7 cellular contexts compared by ENCODE assay signal in the genomic region with DNA sequence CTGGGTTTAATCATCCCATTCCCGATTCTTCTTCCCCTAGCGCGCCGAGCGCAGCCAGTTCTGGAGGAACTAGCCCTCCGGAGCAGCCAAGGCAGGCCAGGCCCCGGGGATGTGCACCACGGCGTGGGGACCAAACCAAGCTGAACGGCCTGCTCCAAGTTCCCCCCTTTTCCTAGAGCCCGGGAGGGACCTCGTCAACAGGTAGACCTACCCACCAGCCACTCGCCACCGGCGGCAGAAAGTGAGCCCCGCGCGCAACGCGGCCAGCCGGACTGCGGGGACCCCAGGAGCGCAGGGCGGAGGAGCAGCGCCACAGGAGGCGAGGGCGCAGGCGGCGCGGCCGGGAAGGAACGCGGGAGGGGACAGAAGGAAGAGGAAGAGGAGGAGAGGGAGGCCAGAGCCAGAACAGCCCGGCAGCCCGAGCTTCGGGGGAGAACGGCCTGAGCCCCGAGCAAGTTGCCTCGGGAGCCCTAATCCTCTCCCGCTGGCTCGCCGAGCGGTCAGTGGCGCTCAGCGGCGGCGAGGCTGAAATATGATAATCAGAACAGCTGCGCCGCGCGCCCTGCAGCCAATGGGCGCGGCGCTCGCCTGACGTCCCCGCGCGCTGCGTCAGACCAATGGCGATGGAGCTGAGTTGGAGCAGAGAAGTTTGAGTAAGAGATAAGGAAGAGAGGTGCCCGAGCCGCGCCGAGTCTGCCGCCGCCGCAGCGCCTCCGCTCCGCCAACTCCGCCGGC. TPM values are rescaled to one million over a fixed set of nuclear protein-coding genes. Genes with fewer than 3 reads are reported as not detected.
DNase-seq lines count a peak whose midpoint lies in the region; ATAC-seq and TF ChIP-seq lines count a peak whose summit lies in the region.

A gene (plus strand): TSS at position 690 of the 735 bp plus-strand sequence. CDS start 224 bp downstream, outside the sequence.

- H3K79me2 ChIP-seq in OCI-LY7 (ENCODE audit: insufficient read depth, low read depth, low read length), result no peaks in the 10 kb centered on the region

- peak; percentile 55 for ATAC-seq in GM21526 (IDR thresholded peaks at IDR 0.05; ENCODE audit: low FRiP score, unreplicated experiment)

- no peak within 1 kb of the TSS for H3K27ac ChIP-seq in spleen
- no peak within 1 kb of the TSS for H3K27ac ChIP-seq in OCI-LY7 (ENCODE audit: low read depth, low read length, poor library complexity, severe bottlenecking)

- CTCF ChIA-PET in OCI-LY7 (lab: Charles Lee; ENCODE audit: unreplicated experiment), result no interaction called here

- H4K20me1 ChIP-seq in OCI-LY7 (ENCODE audit: insufficient read depth, low read length), result no peaks in the 10 kb centered on the region

- no peaks in the 10 kb centered on the region for H3K9me2 ChIP-seq in OCI-LY7 (ENCODE audit: insufficient read depth, low read length)

- H3K27me3 ChIP-seq in spleen (replicated peaks in 1 of 7), result peaks cover 0 to 100% (median 88%) of the 10 kb centered on the region in 7 donors

- TF ChIP-seq CTCF in astrocyte of the spinal cord (IDR thresholded peaks at IDR 0.05; ENCODE audit: low read depth, low read length) (no peak), spleen (IDR thresholded peaks at IDR 0.05 in 8 of 11, conservative IDR thresholded peaks at IDR 0.05 in 3 of 11) (no peak), OCI-LY7 (conservative IDR thresholded peaks at IDR 0.05; ENCODE audit: low read length) (no peak)

- H3K9me3 ChIP-seq in spleen (peaks cover 0 to 9% (median 0%) of the 10 kb centered on the region in 8 donors), OCI-LY7 (ENCODE audit: low read length) (no peaks in the 10 kb centered on the region)

- peak within 1 kb of the TSS; percentile 40 for H3K4me3 ChIP-seq in astrocyte of the spinal cord (ENCODE audit: low read depth, low read length)
- peak within 1 kb of the TSS in 7 of 8 donors; percentile 21 to 61 (median 28) for H3K4me3 ChIP-seq in spleen
- H3K4me3 ChIP-seq in OCI-LY7 (ENCODE audit: low read depth, low read length, poor library complexity, severe bottlenecking), result no peak within 1 kb of the TSS

- peaks cover 3 to 39% (median 13%) of the 10 kb centered on the region in 6 donors for H3K4me1 ChIP-seq in spleen
- no peaks in the 10 kb centered on the region for H3K4me1 ChIP-seq in OCI-LY7 (ENCODE audit: insufficient read depth, low read length, poor library complexity, severe bottlenecking)

- H2AFZ ChIP-seq in OCI-LY7 (ENCODE audit: low read length), result no peak within 1 kb of the TSS

- DNase-seq in NCI-H2081 treated with DMSO at 0.1 percent for 48 hours (lab: John Stamatoyannopoulos, UW), result peak; percentile 77
- peak; percentile 77 for DNase-seq in astrocyte of the spinal cord (ENCODE audit: low read depth, low spot score)
- DNase-seq in iPS-NIHi7 (ENCODE audit: extremely low spot score), result peak; percentile 80
- DNase-seq in spleen, result no peak
- no peak for DNase-seq in ACHN
- no peak for DNase-seq in OCI-LY7 (ENCODE audit: low spot score)

- POLR2A ChIA-PET in OCI-LY7 (lab: Charles Lee), result no interaction called here

- 3 to 22% (median 4%) methylated on average over 47 to 73 of the region's 73 CpGs for WGBS in spleen, 5 donors

- no peaks in the 10 kb centered on the region for H3K36me3 ChIP-seq in spleen
- H3K36me3 ChIP-seq in OCI-LY7 (ENCODE audit: insufficient read depth, low read length), result no peaks in the 10 kb centered on the region

- H3K4me2 ChIP-seq in OCI-LY7 (ENCODE audit: low read length), result no peak within 1 kb of the TSS

- no TSS peak for BruUV-seq in OCI-LY7 (replicated peaks; lab: Mats Ljungman, UMichigan)

- intact Hi-C loops in spleen (cut with DNase I; ENCODE audit: low total_unique reads) (no loop called here), OCI-LY7 (cut with micrococcal nuclease; ENCODE audit: unreplicated experiment) (no loop called here)

- no peak for TF ChIP-seq POLR2A in spleen (IDR thresholded peaks at IDR 0.05)

- in situ Hi-C loops in astrocyte of the spinal cord (cut with HindIII; ENCODE audit: low sequenced_read_pairs), result no loop called here
- in situ Hi-C loops in ACHN (cut with HindIII; ENCODE audit: low pct_ligation_motif_present, low pct_unique_long_range_greater_than_20kb, low sequenced_read_pairs), result no loop called here

RNA-seq across cellular contexts. Expression of the gene that starts here (rescaled TPM):
- total RNA-seq in spleen, result under 1 TPM in 1 of 7 donors, not detected in 6; 0.27 TPM
- polyA plus RNA-seq in spleen, result under 1 TPM in 2 of 3 donors, not detected in 1; 0.04 to 0.09 TPM
- total RNA-seq in OCI-LY7 (2014; rRNA removed; shearing (Covaris generic)), result not detected in 2 replicates
- not detected in 2 replicates for total RNA-seq in OCI-LY7 (2022)

Comparison
In these comparisons a context has a peak if more than half of its experiments do, and no peak if none do; other contexts are left out.
1. DNase-seq: peak in NCI-H2081 treated with DMSO at 0.1 percent for 48 hours (single experiment), astrocyte of the spinal cord (single experiment) and iPS-NIHi7 (single experiment); none in spleen (single experiment), ACHN (single experiment) and OCI-LY7 (single experiment).